ENCODE assay signal across 26 cellular contexts in genomic region chr16:12166271-12166670, GRCh38.
DNase-seq lines count a peak whose midpoint lies in the region; ATAC-seq, FAIRE-seq and TF ChIP-seq lines count a peak whose summit lies in the region.
"Had no signal": no experiment of that assay in that cellular context is flagged by ENCODE, and none has a peak within 500 bp of the region (broad histone marks: within the 10 kb centered on the region; RNA-seq: fewer than 3 reads in every experiment).

No MANE protein-coding gene starts in this region.

- H3K9ac ChIP-seq in HepG2 (ENCODE audit: insufficient read depth, low read depth, low read length): no peak overlapping the region
- H3K9ac ChIP-seq: BLaER1 treated with 17β-estradiol and CSF1 and Interleukin-3, amounts not matched to agents 10 nM and 100 nM had no signal

- no peak for TF ChIP-seq EP300 in HepG2 (IDR thresholded peaks at IDR 0.05; ENCODE audit: low read depth in 2 of 2, low read length in 2 of 2)
- no peak for TF ChIP-seq EP300 in HepG2 (CRISPR knock-in tag; IDR thresholded peaks at IDR 0.05; ENCODE audit: borderline replicate concordance)

- H3K36me3 ChIP-seq in HepG2 (replicated peaks in 1 of 2; ENCODE audit: control insufficient read depth in 1 of 2, insufficient read depth in 2 of 2, low read length in 2 of 2) (no peaks in the 10 kb centered on the region), right lobe of liver (no peaks in the 10 kb centered on the region), WERI-Rb-1 (no peaks in the 10 kb centered on the region)
- H3K36me3 ChIP-seq: HAP-1 had no signal

- intact Hi-C loops in HepG2 (cut with micrococcal nuclease; ENCODE audit: unreplicated experiment) (no loop called here), right lobe of liver (cut with DNase I) (no loop called here)

- TF ChIP-seq RAD21 in HepG2 (CRISPR knock-in tag; IDR thresholded peaks at IDR 0.05): no peak

- no peak overlapping the region for H3K4me3 ChIP-seq in HepG2 (replicated peaks in 1 of 3; ENCODE audit: insufficient read depth in 1 of 3, low read depth in 2 of 3, low read length in 3 of 3)
- no peak overlapping the region for H3K4me3 ChIP-seq in right lobe of liver
- H3K4me3 ChIP-seq in WERI-Rb-1 (ENCODE audit: low read depth, low read length): no peak overlapping the region
- H3K4me3 ChIP-seq: BLaER1 treated with 17β-estradiol and CSF1 and Interleukin-3, amounts not matched to agents 10 nM and 100 nM; HAP-1 had no signal

- in situ Hi-C loops in HepG2 (cut with HindIII; ENCODE audit: extremely low pct_ligation_motif_present, low pct_unique_long_range_greater_than_20kb): no loop called here

- H4K20me1 ChIP-seq in HepG2 (ENCODE audit: insufficient read depth, low read length): no peaks in the 10 kb centered on the region

- H3K4me2 ChIP-seq in HepG2 (ENCODE audit: low read depth, low read length): no peak overlapping the region

- ATAC-seq in HepG2 (no peak), right lobe of liver (no peak), HG03342 (IDR thresholded peaks at IDR 0.05; ENCODE audit: unreplicated experiment) (no peak), HG02973 (IDR thresholded peaks at IDR 0.05; ENCODE audit: unreplicated experiment) (no peak)
- ATAC-seq: CD8-positive, alpha-beta T cell; PC-3 had no signal

- no peak for FAIRE-seq in HepG2 (lab: Jason Lieb, UNC)
- FAIRE-seq: GM19239, HTR-8/SVneo had no signal

- peak; percentile 44 for TF ChIP-seq CTCF in HepG2 (CRISPR knock-in tag; IDR thresholded peaks at IDR 0.05)
- TF ChIP-seq CTCF in right lobe of liver (IDR thresholded peaks at IDR 0.05): no peak
- peak; percentile 44 for TF ChIP-seq CTCF in WERI-Rb-1 (IDR thresholded peaks at IDR 0.05; ENCODE audit: low read depth, low read length)

- H3K4me1 ChIP-seq in HepG2 (ENCODE audit: insufficient read depth, low read length) (no peaks in the 10 kb centered on the region; the same call in 1 of the 2 replicates), right lobe of liver (peaks cover 0 to 13% (median 8%) of the 10 kb centered on the region in 4 donors)
- H3K4me1 ChIP-seq: HAP-1 had no signal

- no peak overlapping the region for H3K27ac ChIP-seq in HepG2 (ENCODE audit: extremely low read length, insufficient read depth, low read length)
- no peak overlapping the region for H3K27ac ChIP-seq in right lobe of liver
- H3K27ac ChIP-seq in WERI-Rb-1: no peak overlapping the region
- H3K27ac ChIP-seq: 22Rv1; BLaER1 treated with 17β-estradiol and CSF1 and Interleukin-3, amounts not matched to agents 10 nM and 100 nM had no signal

- TF ChIP-seq POLR2A in HepG2 (IDR thresholded peaks at IDR 0.05; ENCODE audit: insufficient read depth in 1 of 2, low read depth in 2 of 2, low read length in 2 of 2) (no peak), right lobe of liver (IDR thresholded peaks at IDR 0.05) (no peak)

- POLR2A ChIA-PET in HepG2 (lab: Yijun Ruan, JAX): no interaction called here

- H3K79me2 ChIP-seq in HepG2 (ENCODE audit: insufficient read depth, low read length): no peaks in the 10 kb centered on the region

- no peak for DNase-seq in HepG2 (ENCODE audit: low spot score)
- no peak for DNase-seq in right lobe of liver
- peak; percentile 10 for DNase-seq in WERI-Rb-1
- peak; percentile 50 for DNase-seq in iPS-NIHi7 (ENCODE audit: extremely low spot score)
- no peak for DNase-seq in stimulated activated naive CD4-positive, alpha-beta T cell (lab: John Stamatoyannopoulos, UW)
- DNase-seq in T-helper 1 cell: no peak
- DNase-seq: ACHN; CD8-positive, alpha-beta T cell; DMS53; EL; GF-D8; IMR-90; Karpas-422; NCI-H1417; NCI-H1694 treated with DMSO at 0.1 percent for 48 hours; NCI-H446; NCI-H526; PC-3; Right ventricle myocardium superior had no signal

- WGBS in HepG2 (ENCODE audit: low lambda C conversion rate): 87% methylated on average over 6 of the region's 6 CpGs
- WGBS in right lobe of liver (ENCODE audit: insufficient coverage, low coverage, low lambda C conversion rate, missing lambda C conversion rate): 89% methylated on average over 3 of the region's 6 CpGs

- H2AFZ ChIP-seq in HepG2 (ENCODE audit: low read length): no peak overlapping the region

- H3K9me3 ChIP-seq in HepG2 (ENCODE audit: low read length) (no peaks in the 10 kb centered on the region), right lobe of liver (no peaks in the 10 kb centered on the region), WERI-Rb-1 (ENCODE audit: severe bottlenecking) (no peaks in the 10 kb centered on the region)
- H3K9me3 ChIP-seq: HAP-1 had no signal

- H3K27me3 ChIP-seq in HepG2 (ENCODE audit: control insufficient read depth in 1 of 2, insufficient read depth in 2 of 2, low read length in 2 of 2): no peaks in the 10 kb centered on the region
- H3K27me3 ChIP-seq in right lobe of liver: no peaks in the 10 kb centered on the region
- no peaks in the 10 kb centered on the region for H3K27me3 ChIP-seq in WERI-Rb-1 (ENCODE audit: insufficient read depth, low read depth, severe bottlenecking)
- H3K27me3 ChIP-seq: BLaER1 treated with 17β-estradiol and CSF1 and Interleukin-3, amounts not matched to agents 10 nM and 100 nM had no signal

- no TSS peak for BruUV-seq in HepG2 (replicated peaks; lab: Mats Ljungman, UMichigan)

- CTCF ChIA-PET in HepG2 (lab: Yijun Ruan, JAX; ENCODE audit: low intra/inter-chr PET ratio, low total read pairs): no interaction called here

TF ChIP-seq in HepG2, 621 proteins besides CTCF, POLR2A, EP300 and RAD21:
- TF ChIP-seq STAG1 (CRISPR knock-in tag; IDR thresholded peaks at IDR 0.05): peak; percentile 16; the same call in 1 of the 2 replicates
- TF ChIP-seq MTF1 (CRISPR knock-in tag; IDR thresholded peaks at IDR 0.05): no peak
- TF ChIP-seq RXRB (CRISPR knock-in tag; IDR thresholded peaks at IDR 0.05; ENCODE audit: borderline replicate concordance): no peak
- TF ChIP-seq ARNTL (CRISPR knock-in tag; IDR thresholded peaks at IDR 0.05): no peak

Comparison
In these comparisons a context has a peak if more than half of its experiments do, and no peak if none do; other contexts are left out.
1. CTCF ChIP-seq: peak in HepG2 (single experiment) and WERI-Rb-1 (single experiment); none in right lobe of liver (0 of 4).
2. DNase-seq: peak in WERI-Rb-1 (single experiment) and iPS-NIHi7 (single experiment); none in HepG2 (single experiment), right lobe of liver (0 of 3), stimulated activated naive CD4-positive, alpha-beta T cell (0 of 6) and T-helper 1 cell (0 of 5).